Comparison of ENCODE assay signal across 20 cellular contexts in the genomic region with DNA sequence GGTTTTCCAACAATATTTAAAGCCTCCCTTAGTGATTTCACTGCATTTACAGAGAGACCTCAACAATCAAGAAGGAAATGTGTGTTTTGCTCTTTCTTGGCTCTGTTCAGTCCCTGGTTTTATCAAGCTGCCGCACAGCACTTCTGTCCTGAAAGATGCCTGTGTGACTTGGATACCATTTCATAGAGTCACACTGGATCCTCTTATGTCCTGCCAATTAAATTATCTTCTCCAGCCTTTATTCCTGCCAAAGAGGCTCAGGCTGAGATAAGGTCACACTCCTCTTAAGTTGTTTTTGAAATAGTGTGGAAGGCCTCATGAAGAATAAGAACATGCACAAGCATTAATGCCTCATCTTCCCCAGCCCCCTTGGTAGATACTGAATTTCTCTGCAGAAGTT.
"Had no signal": no experiment of that assay in that cellular context is flagged by ENCODE, and none has a peak within 500 bp of the region (broad histone marks: within the 10 kb centered on the region; RNA-seq: fewer than 3 reads in every experiment).

No MANE protein-coding gene starts in this region.

- FAIRE-seq: endometrium, keratinocyte had no signal

- ATAC-seq: gastrocnemius medialis; naive thymus-derived CD4-positive, alpha-beta T cell; psoas muscle had no signal

- H3K36me3 ChIP-seq: esophagus muscularis mucosa, gastrocnemius medialis, neutrophil, sigmoid colon, stomach, thoracic aorta had no signal

- H3K4me1 ChIP-seq: esophagus muscularis mucosa, gastrocnemius medialis, psoas muscle, sigmoid colon, stomach had no signal

- H3K27ac ChIP-seq: esophagus muscularis mucosa, gastrocnemius medialis, neutrophil, psoas muscle, sigmoid colon, skin epidermis, stomach, thoracic aorta had no signal

- H3K4me3 ChIP-seq: esophagus muscularis mucosa, gastrocnemius medialis, psoas muscle, sigmoid colon, skin epidermis, stomach, thoracic aorta had no signal

- DNase-seq: effector memory CD4-positive, alpha-beta T cell; gastrocnemius medialis; immature natural killer cell; mesendoderm; naive thymus-derived CD4-positive, alpha-beta T cell; nephron progenitor cell; psoas muscle; retina; sigmoid colon; stimulated activated CD4-positive, alpha-beta T cell treated with anti-CD3 and anti-CD28 coated beads, Interleukin-12 subunit alpha, Interleukin-12 subunit beta, amount 100 ng/mL, for 4 hours; stimulated activated naive CD4-positive, alpha-beta T cell; stomach; substantia nigra; trophoblast cell had no signal

- H3K9me3 ChIP-seq: esophagus muscularis mucosa, gastrocnemius medialis, neutrophil, psoas muscle, sigmoid colon, stomach, thoracic aorta had no signal

- H3K27me3 ChIP-seq: esophagus muscularis mucosa, gastrocnemius medialis, neutrophil, sigmoid colon, stomach had no signal
